In genomic region chr17:50541916-50542688, GRCh38 we compare ENCODE assay signal across 8 cellular contexts. TPM values are rescaled to one million over a fixed set of nuclear protein-coding genes. Genes with fewer than 3 reads are reported as not detected.
DNase-seq lines count a peak whose midpoint lies in the region; ATAC-seq, FAIRE-seq and TF ChIP-seq lines count a peak whose summit lies in the region.

No MANE protein-coding gene starts in this region.

- peak; percentile 10 to 50 for TF ChIP-seq CTCF in endothelial cell of umbilical vein (IDR thresholded peaks at IDR 0.05; ENCODE audit: extremely low read depth in 1 of 2, insufficient read depth in 1 of 2, low read depth in 1 of 2, low read length in 2 of 2)

- peaks cover 21% of the 10 kb centered on the region for H3K4me1 ChIP-seq in CD8-positive, alpha-beta memory T cell (ENCODE audit: insufficient read depth, low read length)
- H3K4me1 ChIP-seq in endothelial cell of umbilical vein (ENCODE audit: control insufficient read depth, extremely low read depth, insufficient read depth, low read length) = peaks cover 10% of the 10 kb centered on the region

- no peaks in the 10 kb centered on the region for H3K36me3 ChIP-seq in CD8-positive, alpha-beta memory T cell (ENCODE audit: insufficient read depth, low read length)
- H3K36me3 ChIP-seq in endothelial cell of umbilical vein (ENCODE audit: control insufficient read depth in 2 of 2, extremely low read depth in 1 of 2, insufficient read depth in 2 of 2, low read length in 2 of 2) = no peaks in the 10 kb centered on the region

- CTCF ChIA-PET in CD8-positive, alpha-beta memory T cell (lab: Charles Lee) = interaction anchor here (0.7 to 2.5 kb wide), 9 partner anchors 15 to 145 kb away, joined by 3 to 10 read pairs (median 3); partner anchors contain the start of genes CACNA1G and LRRC59
- CTCF ChIA-PET in endothelial cell of umbilical vein (lab: Charles Lee) = interaction anchor here (0.5 to 2.6 kb wide), 14 partner anchors 9 to 1586 kb away, joined by 3 to 12 read pairs (median 4); no protein-coding TSS in a partner anchor

- peak overlapping the region; percentile 78 for H3K4me2 ChIP-seq in endothelial cell of umbilical vein (ENCODE audit: insufficient read depth, low read length)

- H3K4me3 Mint-ChIP-seq in CD8-positive, alpha-beta memory T cell = peak overlapping the region; percentile 79 to 91 (median 82)

- H3K9me1 ChIP-seq in endothelial cell of umbilical vein (replicated peaks; ENCODE audit: control insufficient read depth, extremely low read depth, insufficient read depth, low read length) = no peaks in the 10 kb centered on the region

- no peaks in the 10 kb centered on the region for H3K79me2 ChIP-seq in endothelial cell of umbilical vein (ENCODE audit: control insufficient read depth, insufficient read depth, low read length)

- H3K4me1 Mint-ChIP-seq in CD8-positive, alpha-beta memory T cell = peaks cover 13 to 25% (median 16%) of the 10 kb centered on the region in 3 donors

- peaks cover 7% of the 10 kb centered on the region for H3K27me3 ChIP-seq in CD8-positive, alpha-beta memory T cell (ENCODE audit: insufficient read depth, low read length, poor library complexity, severe bottlenecking)
- H3K27me3 ChIP-seq in endothelial cell of umbilical vein (ENCODE audit: control insufficient read depth in 2 of 2, insufficient read depth in 2 of 2, low read length in 2 of 2) = no peaks in the 10 kb centered on the region

- peak overlapping the region; percentile 11 to 93 (median 62) for H3K27ac Mint-ChIP-seq in CD8-positive, alpha-beta memory T cell

- FAIRE-seq in endothelial cell of umbilical vein (lab: Jason Lieb, UNC) = peak; percentile 91

- dilution Hi-C loops in endothelial cell of umbilical vein (cut with MboI; ENCODE audit: extremely low pct_ligation_motif_present, low sequenced_read_pairs) = no loop called here

- peak; percentile 74 for ATAC-seq in GM19452 (IDR thresholded peaks at IDR 0.05; ENCODE audit: unreplicated experiment)
- peak; percentile 73 for ATAC-seq in HG03565 (IDR thresholded peaks at IDR 0.05; ENCODE audit: unreplicated experiment)

- no peaks in the 10 kb centered on the region for H3K9me3 ChIP-seq in CD8-positive, alpha-beta memory T cell (ENCODE audit: low read length)
- H3K9me3 ChIP-seq in endothelial cell of umbilical vein (replicated peaks; ENCODE audit: control insufficient read depth, insufficient read depth, low read length) = no peaks in the 10 kb centered on the region

- peak overlapping the region; percentile 39 for H3K4me3 ChIP-seq in CD8-positive, alpha-beta memory T cell (ENCODE audit: low read length)
- peak overlapping the region; percentile 45 to 62 (median 46) for H3K4me3 ChIP-seq in endothelial cell of umbilical vein (replicated peaks in 1 of 3; ENCODE audit: insufficient read depth in 1 of 3, low read depth in 1 of 3, low read length in 3 of 3)

- POLR2A ChIA-PET in CD8-positive, alpha-beta memory T cell (lab: Charles Lee) = no interaction called here
- POLR2A ChIA-PET in endothelial cell of umbilical vein (lab: Charles Lee) = no interaction called here

- H3K9ac ChIP-seq in endothelial cell of umbilical vein (replicated peaks; ENCODE audit: extremely low read depth, insufficient read depth, low read length) = peak overlapping the region; percentile 68

- peak overlapping the region; percentile 38 for H3K27ac ChIP-seq in CD8-positive, alpha-beta memory T cell (ENCODE audit: low read depth, low read length)
- no peak overlapping the region for H3K27ac ChIP-seq in endothelial cell of umbilical vein (ENCODE audit: insufficient read depth, low read depth, low read length)

- no TSS peak for BruUV-seq in endothelial cell of umbilical vein (replicated peaks; lab: Mats Ljungman, UMichigan)

- peaks cover 0 to 1% of the 10 kb centered on the region in 2 donors for H3K27me3 Mint-ChIP-seq in CD8-positive, alpha-beta memory T cell

- H3K36me3 Mint-ChIP-seq in CD8-positive, alpha-beta memory T cell = no peaks in the 10 kb centered on the region

- peak; percentile 77 to 86 (median 81) for DNase-seq in CD8-positive, alpha-beta memory T cell
- DNase-seq in NOMO-1 treated with DMSO at 0.1 percent for 48 hours (lab: John Stamatoyannopoulos, UW; ENCODE audit: unreplicated experiment) (peak; percentile 78), endothelial cell of umbilical vein (ENCODE audit: low read depth, low spot score) (peak; percentile 87), middle frontal gyrus (ENCODE audit: extremely low spot score, low spot score) (peak; percentile 75)
- peak; percentile 84 for DNase-seq in activated CD8-positive, alpha-beta memory T cell treated with anti-CD3 and anti-CD28 coated beads, Interleukin-2, amount 50 U/mL, for 4 hours
- DNase-seq in stimulated activated CD8-positive, alpha-beta memory T cell treated with anti-CD3 and anti-CD28 coated beads, Interleukin-2, amount 100 ng/mL, for 1 hour (ENCODE audit: low read depth in 2 of 2) = peak; percentile 67 to 75

- H3K9me3 Mint-ChIP-seq in CD8-positive, alpha-beta memory T cell = no peaks in the 10 kb centered on the region

- peak overlapping the region; percentile 96 for H2AFZ ChIP-seq in endothelial cell of umbilical vein (ENCODE audit: low read depth, low read length)

- H4K20me1 ChIP-seq in endothelial cell of umbilical vein (replicated peaks; ENCODE audit: control insufficient read depth, extremely low read depth, insufficient read depth, low read length) = no peaks in the 10 kb centered on the region

- TF ChIP-seq POLR2A in endothelial cell of umbilical vein (IDR thresholded peaks at IDR 0.05; ENCODE audit: low read depth, low read length) = peak; percentile 81

- intact Hi-C loops in endothelial cell of umbilical vein (cut with micrococcal nuclease) = loop anchor here (1.0 to 10.0 kb wide), 2 partner anchors 60 to 613 kb away; partner anchors contain the start of gene NME1

TF ChIP-seq in endothelial cell of umbilical vein, 7 proteins besides CTCF, POLR2A, EP300 and RAD21:
- no peak for TF ChIP-seq GATA2 (IDR thresholded peaks at IDR 0.05; ENCODE audit: insufficient read depth, insufficient read length, low read depth, low read length)
- peak; percentile 94 for TF ChIP-seq POLR2AphosphoS5 (IDR thresholded peaks at IDR 0.05; ENCODE audit: insufficient read depth, low read depth, low read length)
- TF ChIP-seq JUN (IDR thresholded peaks at IDR 0.05; ENCODE audit: borderline replicate concordance, insufficient read depth, insufficient read length, low read depth) = no peak

RNA-seq across cellular contexts. Expression of gene SPATA20, which starts 4.9 kb away (rescaled TPM):
- total RNA-seq in CD8-positive, alpha-beta memory T cell = 10 to 100 TPM; 34.7 to 42.9 TPM
- 11.0 TPM for polyA plus RNA-seq in CD8-positive, alpha-beta memory T cell
- total RNA-seq in endothelial cell of umbilical vein = 31.4 and 42.3 TPM in 2 replicates
- polyA plus RNA-seq in endothelial cell of umbilical vein = 51.5 and 52.7 TPM in 2 replicates
- polyA plus RNA-seq in endothelial cell of umbilical vein (2011; cell fraction: cytosol; rRNA removed) = 19.0 and 26.3 TPM in 2 replicates
- 199 and 245 TPM in 2 replicates for polyA plus RNA-seq in endothelial cell of umbilical vein (2011; cell fraction: nucleus; rRNA removed)
- 35.5 and 58.2 TPM in 2 replicates for polyA plus RNA-seq in endothelial cell of umbilical vein (2012)
- polyA minus RNA-seq in endothelial cell of umbilical vein = 44.0 and 45.6 TPM in 2 replicates
- polyA minus RNA-seq in endothelial cell of umbilical vein (2011; cell fraction: cytosol; rRNA and poly(A)+ RNA removed) = 3.7 TPM
- 52.6 and 72.8 TPM in 2 replicates for polyA minus RNA-seq in endothelial cell of umbilical vein (2011; cell fraction: nucleus; rRNA and poly(A)+ RNA removed)

RNA-seq across cellular contexts. Expression of gene EPN3, which starts 9.6 kb away (rescaled TPM):
- not detected for total RNA-seq in CD8-positive, alpha-beta memory T cell
- polyA plus RNA-seq in CD8-positive, alpha-beta memory T cell = not detected
- total RNA-seq in endothelial cell of umbilical vein = not detected in 2 replicates
- not detected in 2 replicates for polyA plus RNA-seq in endothelial cell of umbilical vein
- polyA plus RNA-seq in endothelial cell of umbilical vein (2011; cell fraction: cytosol; rRNA removed) = 0.03 TPM in 1 of 2 replicates, not detected in the other
- polyA plus RNA-seq in endothelial cell of umbilical vein (2011; cell fraction: nucleus; rRNA removed) = 0.07 TPM in 1 of 2 replicates, not detected in the other
- polyA plus RNA-seq in endothelial cell of umbilical vein (2012) = 0.13 TPM in 1 of 2 replicates, not detected in the other
- polyA minus RNA-seq in endothelial cell of umbilical vein = not detected in 2 replicates
- polyA minus RNA-seq in endothelial cell of umbilical vein (2011; cell fraction: cytosol; rRNA and poly(A)+ RNA removed) = not detected
- not detected in 2 replicates for polyA minus RNA-seq in endothelial cell of umbilical vein (2011; cell fraction: nucleus; rRNA and poly(A)+ RNA removed)

RNA-seq across cellular contexts. Expression of gene CACNA1G, which starts 18.4 kb away (rescaled TPM):
- under 1 TPM in 1 of 2 experiments, not detected in 1; 0.07 TPM for total RNA-seq in CD8-positive, alpha-beta memory T cell
- not detected for polyA plus RNA-seq in CD8-positive, alpha-beta memory T cell
- not detected in 2 replicates for total RNA-seq in endothelial cell of umbilical vein
- polyA plus RNA-seq in endothelial cell of umbilical vein = not detected in 2 replicates
- 0.03 TPM in 1 of 2 replicates, not detected in the other for polyA plus RNA-seq in endothelial cell of umbilical vein (2011; cell fraction: cytosol; rRNA removed)
- 0.03 TPM in 1 of 2 replicates, not detected in the other for polyA plus RNA-seq in endothelial cell of umbilical vein (2011; cell fraction: nucleus; rRNA removed)
- not detected in 2 replicates for polyA plus RNA-seq in endothelial cell of umbilical vein (2012)
- not detected in 2 replicates for polyA minus RNA-seq in endothelial cell of umbilical vein
- polyA minus RNA-seq in endothelial cell of umbilical vein (2011; cell fraction: cytosol; rRNA and poly(A)+ RNA removed) = not detected
- not detected in 2 replicates for polyA minus RNA-seq in endothelial cell of umbilical vein (2011; cell fraction: nucleus; rRNA and poly(A)+ RNA removed)

RNA-seq across cellular contexts. Expression of gene MYCBPAP, which starts 33.9 kb away (rescaled TPM):
- under 1 TPM; 0.83 to 0.86 TPM for total RNA-seq in CD8-positive, alpha-beta memory T cell
- polyA plus RNA-seq in CD8-positive, alpha-beta memory T cell = not detected
- 0.25 and 0.66 TPM in 2 replicates for total RNA-seq in endothelial cell of umbilical vein
- 0.05 and 0.40 TPM in 2 replicates for polyA plus RNA-seq in endothelial cell of umbilical vein
- polyA plus RNA-seq in endothelial cell of umbilical vein (2011; cell fraction: cytosol; rRNA removed) = 0.22 and 0.27 TPM in 2 replicates
- 1.6 TPM in 2 replicates for polyA plus RNA-seq in endothelial cell of umbilical vein (2011; cell fraction: nucleus; rRNA removed)
- polyA plus RNA-seq in endothelial cell of umbilical vein (2012) = 0.46 and 0.83 TPM in 2 replicates
- polyA minus RNA-seq in endothelial cell of umbilical vein = 0.25 TPM in 1 of 2 replicates, not detected in the other
- polyA minus RNA-seq in endothelial cell of umbilical vein (2011; cell fraction: cytosol; rRNA and poly(A)+ RNA removed) = not detected
- polyA minus RNA-seq in endothelial cell of umbilical vein (2011; cell fraction: nucleus; rRNA and poly(A)+ RNA removed) = 0.38 and 1.4 TPM in 2 replicates
